Comparison of ENCODE assay signal across 20 cellular contexts in the genomic region with DNA sequence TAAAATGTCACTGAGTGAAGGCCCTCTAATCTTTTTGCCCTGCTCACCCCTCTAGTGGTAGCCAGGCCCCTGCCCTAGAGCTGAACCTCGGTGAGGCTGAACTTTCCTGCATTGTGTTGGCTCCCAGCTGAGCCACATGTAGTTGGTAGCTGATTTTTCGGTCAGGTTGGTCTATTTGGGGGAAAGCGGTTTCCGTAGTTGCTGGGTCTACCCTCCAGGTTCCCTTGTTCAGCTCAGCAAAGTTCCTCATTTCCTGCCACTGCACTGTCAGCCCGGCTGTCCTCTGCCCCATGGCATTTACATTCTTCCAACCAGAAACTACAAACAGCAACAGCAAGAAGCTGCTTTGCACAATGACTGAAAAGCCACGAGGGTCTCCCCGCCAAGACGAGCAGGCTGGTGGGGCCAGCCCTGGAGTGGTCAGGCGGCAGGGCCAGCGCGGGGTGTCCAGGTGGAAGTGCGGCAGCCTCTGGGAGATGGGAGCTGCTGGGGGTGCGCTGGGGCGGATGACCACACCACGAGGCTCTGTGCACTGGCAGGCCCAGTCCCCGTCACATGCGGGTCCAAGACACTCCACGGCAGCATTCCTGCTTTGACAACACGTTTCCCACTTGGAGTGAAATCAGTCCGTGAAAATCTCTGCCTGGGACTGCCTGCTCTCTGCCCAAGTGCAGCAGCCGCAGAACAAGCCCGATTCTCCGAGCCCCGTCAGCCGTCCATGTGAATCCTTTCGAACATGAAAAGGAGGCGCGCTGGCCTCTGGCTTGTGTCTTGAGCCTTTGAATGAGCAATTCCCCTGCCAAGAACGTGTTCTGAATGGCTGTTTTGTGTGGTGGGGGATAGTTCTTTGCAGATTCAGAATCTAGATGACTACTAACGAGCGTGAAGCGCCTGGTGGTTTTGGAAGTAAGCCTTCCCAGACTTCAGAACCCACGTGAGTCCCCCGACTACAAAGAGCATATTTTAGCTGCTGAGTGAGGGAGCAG.
DNase-seq lines count a peak whose midpoint lies in the region; ATAC-seq, FAIRE-seq and TF ChIP-seq lines count a peak whose summit lies in the region.
"Had no signal": no experiment of that assay in that cellular context is flagged by ENCODE, and none has a peak within 500 bp of the region (broad histone marks: within the 10 kb centered on the region; RNA-seq: fewer than 3 reads in every experiment).

No MANE protein-coding gene starts in this region.

- peak; percentile 58 for DNase-seq in cardiac septum (ENCODE audit: low spot score)
- no peak for DNase-seq in Right ventricle myocardium inferior (ENCODE audit: missing footprints)
- DNase-seq in epidermal melanocyte (ENCODE audit: insufficient read length, low spot score) = peak; percentile 86
- DNase-seq in neural crest cell (ENCODE audit: low read depth, low spot score) = peak; percentile 25
- no peak for DNase-seq in T1000 (lab: John Stamatoyannopoulos, UW)
- DNase-seq in small intestine = no peak
- no peak for DNase-seq in hepatic stellate cell (ENCODE audit: low spot score)
- DNase-seq: activated effector memory CD4-positive, alpha-beta T cell treated with Interleukin-2 at 50 U/mL for 16 hours; brain microvascular endothelial cell; CD8-positive, alpha-beta memory T cell; NCI-H1105; NCI-H226; stimulated activated CD4-positive, alpha-beta T cell treated with anti-CD3 and anti-CD28 coated beads, Interleukin-12 subunit alpha, Interleukin-12 subunit beta, amount 100 ng/mL, for 4 hours had no signal

- H3K27ac ChIP-seq in small intestine (ENCODE audit: low read depth in 1 of 2, low read length in 1 of 2) = no peak overlapping the region
- H3K27ac ChIP-seq: brain microvascular endothelial cell, ovary, SJSA1 had no signal

- H3K9me3 Mint-ChIP-seq in neural crest cell = peaks cover 15% of the 10 kb centered on the region
- H3K9me3 Mint-ChIP-seq: CD8-positive, alpha-beta memory T cell had no signal

- intact Hi-C loops in cardiac septum (cut with DNase I) (no loop called here), Right ventricle myocardium inferior (cut with DNase I) (no loop called here)

- 76 to 86% (median 80%) methylated on average over 34 of the region's 34 CpGs for WGBS in small intestine, 3 donors

- FAIRE-seq in small intestine (lab: Jason Lieb, UNC) = no peak
- FAIRE-seq: A204.1, GM12878 had no signal

- H3K4me1 Mint-ChIP-seq in neural crest cell = peaks cover 17% of the 10 kb centered on the region
- H3K4me1 Mint-ChIP-seq: CD8-positive, alpha-beta memory T cell; mesothelial cell of epicardium had no signal

- no peak for TF ChIP-seq CTCF in neural crest cell (conservative IDR thresholded peaks at IDR 0.05)

- peak overlapping the region; percentile 87 for H3K27ac Mint-ChIP-seq in neural crest cell (ENCODE audit: unreplicated experiment)
- H3K27ac Mint-ChIP-seq: mesothelial cell of epicardium had no signal

- no peaks in the 10 kb centered on the region for H3K27me3 Mint-ChIP-seq in neural crest cell (ENCODE audit: low read depth)

- H3K4me3 ChIP-seq in small intestine (ENCODE audit: low read depth in 1 of 2, low read length in 2 of 2) = no peak overlapping the region
- H3K4me3 ChIP-seq: GM12878, HAP-1, ovary, SJSA1 had no signal

- H3K36me3 ChIP-seq in small intestine (ENCODE audit: control insufficient read depth in 2 of 2, insufficient read depth in 2 of 2, low read length in 2 of 2) = no peaks in the 10 kb centered on the region
- H3K36me3 ChIP-seq: brain microvascular endothelial cell, HAP-1, ovary, SJSA1 had no signal

- no peaks in the 10 kb centered on the region for H3K4me1 ChIP-seq in small intestine (ENCODE audit: control insufficient read depth in 2 of 2, insufficient read depth in 1 of 2, low read depth in 1 of 2, low read length in 1 of 2)
- H3K4me1 ChIP-seq: HAP-1, SJSA1 had no signal

- H3K9me3 ChIP-seq in small intestine (ENCODE audit: control insufficient read depth, low read depth) = no peaks in the 10 kb centered on the region
- H3K9me3 ChIP-seq: HAP-1, ovary, SJSA1 had no signal

- H3K36me3 Mint-ChIP-seq in neural crest cell (ENCODE audit: low read depth) = peaks cover 3% of the 10 kb centered on the region
- H3K36me3 Mint-ChIP-seq: CD8-positive, alpha-beta memory T cell; mesothelial cell of epicardium had no signal

- no peaks in the 10 kb centered on the region for H3K27me3 ChIP-seq in small intestine (ENCODE audit: control insufficient read depth in 2 of 2, insufficient read depth in 2 of 2, low read length in 2 of 2)
- H3K27me3 ChIP-seq: brain microvascular endothelial cell, ovary, SJSA1 had no signal

- ATAC-seq in Right ventricle myocardium inferior (no peak), GM18511 (IDR thresholded peaks at IDR 0.05; ENCODE audit: unreplicated experiment) (no peak)
- ATAC-seq: GM12878 had no signal

- no peak overlapping the region for H3K4me3 Mint-ChIP-seq in neural crest cell
- H3K4me3 Mint-ChIP-seq: CD8-positive, alpha-beta memory T cell; mesothelial cell of epicardium had no signal

Comparison
In these comparisons a context has a peak if more than half of its experiments do, and no peak if none do; other contexts are left out.
1. DNase-seq: peak in cardiac septum (single experiment), epidermal melanocyte (single experiment) and neural crest cell (single experiment); none in Right ventricle myocardium inferior (single experiment), T1000 (single experiment), small intestine (single experiment) and hepatic stellate cell (single experiment).